ENCODE assay signal across 10 cellular contexts in the genomic region with DNA sequence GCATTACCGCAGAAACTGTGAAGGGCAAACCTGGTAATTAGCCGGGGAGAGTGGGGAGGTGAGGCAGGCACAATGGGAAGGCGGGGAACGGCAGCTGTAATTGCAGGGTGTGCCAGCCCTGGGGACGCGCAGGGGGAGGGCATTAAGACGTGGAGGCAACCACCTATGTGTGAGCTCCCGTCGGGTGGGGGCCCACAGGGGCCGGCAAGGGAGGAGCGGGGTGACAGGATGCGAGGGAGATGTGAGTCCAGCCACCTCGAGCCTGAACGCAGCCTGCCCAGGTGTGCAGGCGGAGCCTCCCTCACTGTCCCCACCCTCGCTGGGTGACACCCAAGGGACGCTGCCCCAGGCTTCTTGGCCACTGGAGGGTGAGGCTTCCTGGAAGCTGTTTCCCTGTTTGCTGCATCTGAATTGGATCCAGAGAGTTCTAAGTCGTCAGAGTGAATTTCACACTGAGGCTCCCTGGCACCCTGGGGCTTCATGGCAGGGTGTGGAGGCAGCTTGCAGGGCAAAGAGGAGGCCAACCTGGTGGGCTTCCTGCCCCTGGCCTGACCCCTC.
DNase-seq lines count a peak whose midpoint lies in the region; TF ChIP-seq lines count a peak whose summit lies in the region.
"Had no signal": no experiment of that assay in that cellular context is flagged by ENCODE, and none has a peak within 500 bp of the region (broad histone marks: within the 10 kb centered on the region; RNA-seq: fewer than 3 reads in every experiment).

No MANE protein-coding gene starts in this region.

- H3K9me3 Mint-ChIP-seq in activated naive CD4-positive, alpha-beta T cell treated with anti-CD3 and anti-CD28 coated beads, Interleukin-2, amount 10 ng/mL, durations not matched to agents 7 days and 5 days, result no peaks in the 10 kb centered on the region
- H3K9me3 Mint-ChIP-seq: CD8-positive, alpha-beta memory T cell had no signal

- H3K4me3 ChIP-seq in lower leg skin (ENCODE audit: low read depth, poor library complexity, severe bottlenecking) (no peak overlapping the region), HAP-1 (no peak overlapping the region)

- DNase-seq in activated naive CD4-positive, alpha-beta T cell treated with anti-CD3 and anti-CD28 coated beads, Interleukin-2, amount 10 ng/mL, durations not matched to agents 7 days and 5 days, result peak; percentile 34
- DNase-seq in activated naive CD4-positive, alpha-beta T cell (lab: John Stamatoyannopoulos, UW), result no peak
- DNase-seq in lower leg skin (ENCODE audit: low spot score in 2 of 2) (peak; percentile 72 to 92), ureter (ENCODE audit: low spot score) (peak; percentile 65), HEK293T (ENCODE audit: extremely low spot score) (no peak), HAP-1 (ENCODE audit: low spot score in 2 of 2) (no peak), HK-2 (ENCODE audit: unreplicated experiment) (no peak)
- DNase-seq: CD8-positive, alpha-beta memory T cell had no signal

- no peak overlapping the region for H3K4me3 Mint-ChIP-seq in activated naive CD4-positive, alpha-beta T cell treated with anti-CD3 and anti-CD28 coated beads, Interleukin-2, amount 10 ng/mL, durations not matched to agents 7 days and 5 days
- H3K4me3 Mint-ChIP-seq: CD8-positive, alpha-beta memory T cell had no signal

- H3K4me1 ChIP-seq in HAP-1, result no peaks in the 10 kb centered on the region
- H3K4me1 ChIP-seq: parathyroid adenoma had no signal

- CTCF ChIA-PET in activated naive CD4-positive, alpha-beta T cell treated with anti-CD3 and anti-CD28 coated beads, Interleukin-2, amount 10 ng/mL, durations not matched to agents 7 days and 5 days (lab: Charles Lee), result no interaction called here
- CTCF ChIA-PET in HEK293T (lab: Yijun Ruan, JAX), result interaction anchor here (1.3 kb wide), 1 partner anchor 269 kb away, joined by 5 read pairs; no protein-coding TSS in a partner anchor

- in situ Hi-C loops in HAP-1 (cut with MboI; ENCODE audit: low sequenced_read_pairs), result no loop called here

- H3K9me3 ChIP-seq in HAP-1, result no peaks in the 10 kb centered on the region

- H3K4me1 Mint-ChIP-seq in activated naive CD4-positive, alpha-beta T cell treated with anti-CD3 and anti-CD28 coated beads, Interleukin-2, amount 10 ng/mL, durations not matched to agents 7 days and 5 days, result peaks cover 51% of the 10 kb centered on the region

- TF ChIP-seq CTCF in VCaP (conservative IDR thresholded peaks at IDR 0.05) (no peak; the same call in 1 of the 2 replicates), lower leg skin (IDR thresholded peaks at IDR 0.05) (no peak)

- WGBS in lower leg skin, 2 donors, result 20 to 35% methylated on average over 17 to 18 of the region's 18 CpGs

- H3K36me3 ChIP-seq in HAP-1 (replicated peaks), result no peaks in the 10 kb centered on the region

- intact Hi-C loops in lower leg skin (cut with DNase I; ENCODE audit: low total_unique reads), result no loop called here

- no peaks in the 10 kb centered on the region for H3K36me3 Mint-ChIP-seq in activated naive CD4-positive, alpha-beta T cell treated with anti-CD3 and anti-CD28 coated beads, Interleukin-2, amount 10 ng/mL, durations not matched to agents 7 days and 5 days
- H3K36me3 Mint-ChIP-seq: CD8-positive, alpha-beta memory T cell had no signal

- POLR2A ChIA-PET in HEK293T (lab: Yijun Ruan, JAX), result no interaction called here

- peak overlapping the region; percentile 62 for H3K27ac ChIP-seq in VCaP
- H3K27ac ChIP-seq: parathyroid adenoma had no signal

- H3K27me3 ChIP-seq in HAP-1 (ENCODE audit: low read depth), result no peaks in the 10 kb centered on the region; the same call in 1 of the 2 replicates

- H3K27me3 Mint-ChIP-seq in activated naive CD4-positive, alpha-beta T cell treated with anti-CD3 and anti-CD28 coated beads, Interleukin-2, amount 10 ng/mL, durations not matched to agents 7 days and 5 days, result peaks cover 84% of the 10 kb centered on the region

- H3K27ac Mint-ChIP-seq in activated naive CD4-positive, alpha-beta T cell treated with anti-CD3 and anti-CD28 coated beads, Interleukin-2, amount 10 ng/mL, durations not matched to agents 7 days and 5 days, result no peak overlapping the region

- no peak for TF ChIP-seq POLR2A in lower leg skin (IDR thresholded peaks at IDR 0.05)

TF ChIP-seq in HEK293T, 16 proteins besides CTCF, POLR2A, EP300 and RAD21:
- TF ChIP-seq ELF4 (IDR thresholded peaks at IDR 0.05) (no peak), SP1 (IDR thresholded peaks at IDR 0.05) (no peak), L3MBTL2 (conservative IDR thresholded peaks at IDR 0.05) (no peak), HDGF (IDR thresholded peaks at IDR 0.05; ENCODE audit: borderline replicate concordance) (no peak), ZNF384 (IDR thresholded peaks at IDR 0.05) (no peak), FOXA1 (IDR thresholded peaks at IDR 0.05) (no peak), SUZ12 (IDR thresholded peaks at IDR 0.05) (no peak), NFRKB (IDR thresholded peaks at IDR 0.05) (no peak), LEF1 (IDR thresholded peaks at IDR 0.05; ENCODE audit: borderline replicate concordance) (no peak), BHLHE40 (IDR thresholded peaks at IDR 0.05; ENCODE audit: borderline replicate concordance) (no peak), FOXK2 (IDR thresholded peaks at IDR 0.05) (no peak), FOXM1 (IDR thresholded peaks at IDR 0.05; ENCODE audit: borderline replicate concordance) (no peak), TARDBP (IDR thresholded peaks at IDR 0.05) (no peak), ARNT (IDR thresholded peaks at IDR 0.05) (no peak), CTBP1 (IDR thresholded peaks at IDR 0.05; ENCODE audit: borderline replicate concordance) (no peak)
- TF ChIP-seq, protein P1, sequence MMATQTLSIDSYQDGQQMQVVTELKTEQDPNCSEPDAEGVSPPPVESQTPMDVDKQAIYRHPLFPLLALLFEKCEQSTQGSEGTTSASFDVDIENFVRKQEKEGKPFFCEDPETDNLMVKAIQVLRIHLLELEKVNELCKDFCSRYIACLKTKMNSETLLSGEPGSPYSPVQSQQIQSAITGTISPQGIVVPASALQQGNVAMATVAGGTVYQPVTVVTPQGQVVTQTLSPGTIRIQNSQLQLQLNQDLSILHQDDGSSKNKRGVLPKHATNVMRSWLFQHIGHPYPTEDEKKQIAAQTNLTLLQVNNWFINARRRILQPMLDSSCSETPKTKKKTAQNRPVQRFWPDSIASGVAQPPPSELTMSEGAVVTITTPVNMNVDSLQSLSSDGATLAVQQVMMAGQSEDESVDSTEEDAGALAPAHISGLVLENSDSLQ (IDR thresholded peaks at IDR 0.05), result no peak

Comparison
In these comparisons a context has a peak if more than half of its experiments do, and no peak if none do; other contexts are left out.
1. DNase-seq: peak in activated naive CD4-positive, alpha-beta T cell treated with anti-CD3 and anti-CD28 coated beads, Interleukin-2, amount 10 ng/mL, durations not matched to agents 7 days and 5 days (single experiment), lower leg skin (2 of 2) and ureter (single experiment); none in activated naive CD4-positive, alpha-beta T cell (0 of 4), HEK293T (single experiment), HAP-1 (0 of 2) and HK-2 (single experiment).